Comparison of ENCODE assay signal across 8 cellular contexts in the genomic region with DNA sequence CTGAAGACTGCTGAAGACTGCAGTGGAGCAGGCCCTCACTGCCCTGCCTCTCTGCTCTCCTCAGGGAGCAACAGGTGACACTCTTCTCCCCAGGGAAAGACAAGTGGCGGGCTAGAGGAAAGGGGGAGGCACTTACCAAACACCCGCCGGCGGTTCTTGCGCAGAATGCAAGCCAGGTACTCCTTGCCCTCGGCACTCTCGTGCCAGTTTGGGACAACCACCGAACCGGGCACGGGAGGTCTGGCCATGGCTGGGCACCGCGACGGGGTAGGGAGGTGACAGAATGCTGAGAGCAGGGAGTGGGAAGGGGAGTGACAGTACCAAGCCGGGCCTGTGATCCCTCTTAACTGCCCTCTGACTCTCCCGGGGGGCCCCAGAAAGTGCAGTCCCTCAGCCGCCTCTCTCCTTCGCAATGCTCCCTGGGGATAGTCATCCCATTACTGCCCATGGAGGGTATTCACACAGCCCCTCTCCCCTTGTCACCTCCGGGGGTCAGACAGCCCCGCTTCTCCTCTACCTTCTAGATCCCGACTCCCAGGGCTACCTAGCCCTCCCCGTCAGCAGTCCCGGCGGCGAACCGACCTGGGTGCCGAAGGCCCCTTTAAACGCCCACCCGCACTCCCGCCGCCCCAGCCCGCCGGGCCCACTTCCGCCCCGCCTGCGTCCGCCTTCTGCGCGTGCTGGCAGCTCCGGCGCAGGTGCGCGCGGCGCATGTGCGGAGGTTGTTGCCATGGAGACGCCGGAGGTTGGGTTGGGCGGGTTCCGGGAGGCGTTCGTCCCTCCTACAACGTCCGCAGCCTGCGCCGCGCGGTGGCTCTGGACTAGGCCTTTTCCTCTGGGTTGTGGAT. TPM values are rescaled to one million over a fixed set of nuclear protein-coding genes. Genes with fewer than 3 reads are reported as not detected.
A peak's percentile ranks its signal among the peaks of the same experiment; 100 is the strongest.
DNase-seq lines count a peak whose midpoint lies in the region; ATAC-seq, FAIRE-seq and TF ChIP-seq lines count a peak whose summit lies in the region.

Gene CPLANE2 (minus strand): TSS at position 689 of the 848 bp plus-strand sequence. CDS start 441 bp downstream, at position 248.

- peak within 1 kb of the TSS; percentile 92 for H3K27ac Mint-ChIP-seq in CD8-positive, alpha-beta T cell

- H3K79me1 ChIP-seq in H1 (ENCODE audit: low read depth, low read length) = no peaks in the 10 kb centered on the region; the same call in 1 of the 2 replicates

- H2BK120ac ChIP-seq in H1 (replicated peaks; ENCODE audit: low read depth, low read length) = no peak within 1 kb of the TSS

- H3K18ac ChIP-seq in H1 (ENCODE audit: extremely low read depth, low read length) = no peak within 1 kb of the TSS; the same call in 1 of the 2 replicates

- peak within 1 kb of the TSS; percentile 74 for H3K56ac ChIP-seq in H1 (replicated peaks; ENCODE audit: insufficient read length, low read depth, low read length)

- H3K9me3 Mint-ChIP-seq in CD8-positive, alpha-beta T cell = no peaks in the 10 kb centered on the region

- peak; percentile 88 to 98 (median 96) for DNase-seq in CD8-positive, alpha-beta T cell
- DNase-seq in GM20000 (ENCODE audit: low spot score) (peak; percentile 97), HT-29 (ENCODE audit: low spot score) (peak; percentile 94), NK-92 (lab: John Stamatoyannopoulos, UW; ENCODE audit: unreplicated experiment) (peak; percentile 66), H1 (ENCODE audit: low read depth in 1 of 2, low spot score in 2 of 2) (peak; percentile 73 to 98), mesenteric fat pad (ENCODE audit: low spot score) (peak; percentile 97)
- peak; percentile 87 to 95 (median 94) for DNase-seq in activated CD8-positive, alpha-beta memory T cell treated with anti-CD3 and anti-CD28 coated beads for 48 hours (ENCODE audit: low read depth in 2 of 3, low spot score in 2 of 3)
- DNase-seq in stimulated activated CD8-positive, alpha-beta memory T cell treated with anti-CD3 and anti-CD28 coated beads, Interleukin-15, amount 100 ng/mL, for 24 hours (ENCODE audit: low read depth) = peak; percentile 96

- peaks cover 9% of the 10 kb centered on the region for H3K36me3 Mint-ChIP-seq in CD8-positive, alpha-beta T cell

- POLR2A ChIA-PET in CD8-positive, alpha-beta T cell (lab: Charles Lee) = interaction anchor here (0.6 to 2.3 kb wide), 7 partner anchors 11 to 389 kb away, joined by 3 to 13 read pairs (median 4); partner anchors contain the start of genes FBXO42 and SPEN
- POLR2A ChIA-PET in H1 (lab: Charles Lee; ENCODE audit: partially characterized antibody) = interaction anchor here (1.0 to 1.3 kb wide), 2 partner anchors 10 to 30 kb away, joined by 3 to 7 read pairs; no protein-coding TSS in a partner anchor

- no peak for TF ChIP-seq CTCF in CD8-positive, alpha-beta T cell (IDR thresholded peaks at IDR 0.05)
- no peak for TF ChIP-seq CTCF in GM20000 (IDR thresholded peaks at IDR 0.05; ENCODE audit: extremely low read depth, missing control alignments)
- no peak for TF ChIP-seq CTCF in H1 (IDR thresholded peaks at IDR 0.05; ENCODE audit: control extremely low read depth in 1 of 3, insufficient read depth in 1 of 3, low read depth in 1 of 3, low read length in 3 of 3)

- no peaks in the 10 kb centered on the region for H3K79me2 ChIP-seq in H1 (ENCODE audit: control insufficient read depth in 1 of 2, insufficient read depth in 2 of 2, low read length in 2 of 2)

- peak within 1 kb of the TSS; percentile 88 for H3K4me3 Mint-ChIP-seq in CD8-positive, alpha-beta T cell

- no peak for FAIRE-seq in H1 (lab: Jason Lieb, UNC)

- intact Hi-C loops in CD8-positive, alpha-beta T cell (cut with DNase I, micrococcal nuclease) = loop anchor here (1.0 to 10.0 kb wide), 11 partner anchors 19 to 622 kb away; partner anchors contain the start of genes FBXO42 (in 2 of the 2), SZRD1 (in 2 of the 2), DDI2 (in 1 of the 2) and NBPF1 (in 1 of the 2)

- TF ChIP-seq EP300 in H1 (IDR thresholded peaks at IDR 0.05; ENCODE audit: borderline replicate concordance in 1 of 2, low read depth in 2 of 2, low read length in 2 of 2) = peak in 1 of 2 experiments; percentile 19; a peak in 1 of 3 replicates

- peak within 1 kb of the TSS; percentile 5; the same call in 1 of the 2 replicates for H4K8ac ChIP-seq in H1 (ENCODE audit: extremely low read depth, insufficient read depth, low read length)

- no peak within 1 kb of the TSS for H2BK5ac ChIP-seq in H1 (ENCODE audit: low read depth, low read length)

- H3K9ac ChIP-seq in H1 (replicated peaks in 1 of 4; ENCODE audit: extremely low read depth in 1 of 4, low read depth in 3 of 4, low read length in 3 of 4) = peak within 1 kb of the TSS in 1 of 4 experiments; percentile 20; a peak in 2 of 7 replicates

- no peak within 1 kb of the TSS for H3K4ac ChIP-seq in H1 (replicated peaks; ENCODE audit: insufficient read length, low read depth, low read length)

- H2AFZ ChIP-seq in H1 (ENCODE audit: low read length) = peak within 1 kb of the TSS; percentile 79

- WGBS in H1 (ENCODE audit: extremely low coverage in 1 of 2, insufficient coverage in 1 of 2, insufficient read length in 1 of 2, insufficient replicate concordance in 2 of 2, low coverage in 1 of 2, low lambda C conversion rate in 2 of 2, missing lambda C conversion rate in 1 of 2), 2 experiments = 2% methylated on average over 46 of the region's 57 CpGs; no CpG with 5 or more reads in 1 of the 2 experiments

- H3K27me3 ChIP-seq in CD8-positive, alpha-beta T cell (ENCODE audit: insufficient read depth, low read length) = no peaks in the 10 kb centered on the region
- no peaks in the 10 kb centered on the region; a peak in 1 of 7 replicates for H3K27me3 ChIP-seq in H1 (replicated peaks in 1 of 4; ENCODE audit: control insufficient read depth in 3 of 4, extremely low read depth in 1 of 4, insufficient read depth in 3 of 4, low read length in 3 of 4)

- H3K4me1 Mint-ChIP-seq in CD8-positive, alpha-beta T cell (ENCODE audit: low read depth) = peaks cover 20% of the 10 kb centered on the region

- H3K36me3 ChIP-seq in CD8-positive, alpha-beta T cell (ENCODE audit: insufficient read depth, low read length) = no peaks in the 10 kb centered on the region
- H3K36me3 ChIP-seq in H1 (ENCODE audit: control insufficient read depth in 2 of 4, insufficient read depth in 4 of 4, low read length in 3 of 4) = no peaks in the 10 kb centered on the region

- peak within 1 kb of the TSS; percentile 19 for H4K91ac ChIP-seq in H1 (replicated peaks; ENCODE audit: insufficient read length, low read length)

- peak within 1 kb of the TSS; percentile 85 for H3K27ac ChIP-seq in CD8-positive, alpha-beta T cell (ENCODE audit: low read depth, low read length)
- no peak within 1 kb of the TSS for H3K27ac ChIP-seq in H1 (ENCODE audit: low read depth, low read length)

- TF ChIP-seq RAD21 in H1 (IDR thresholded peaks at IDR 0.05 in 1 of 2, conservative IDR thresholded peaks at IDR 0.05 in 1 of 2; ENCODE audit: low read depth in 2 of 2, low read length in 2 of 2) = no peak

- H3K23ac ChIP-seq in H1 (ENCODE audit: insufficient read length) = no peak within 1 kb of the TSS

- H2BK15ac ChIP-seq in H1 (ENCODE audit: low read length) = no peak within 1 kb of the TSS

- CTCF ChIA-PET in CD8-positive, alpha-beta T cell (lab: Charles Lee) = interaction anchor here (0.8 to 2.9 kb wide), 6 partner anchors 11 to 158 kb away, joined by 3 to 11 read pairs (median 4); partner anchors contain the start of gene FBXO42
- CTCF ChIA-PET in H1 (lab: Charles Lee; ENCODE audit: partially characterized antibody) = interaction anchor here (0.6 to 13.8 kb wide), 9 partner anchors 9 to 388 kb away, joined by 3 to 106 read pairs (median 5); no protein-coding TSS in a partner anchor

- peak in 1 of 2 experiments; percentile 20; a peak in 1 of 3 replicates for TF ChIP-seq POLR2A in H1 (IDR thresholded peaks at IDR 0.05; ENCODE audit: control extremely low read depth in 1 of 2, low read depth in 2 of 2, low read length in 2 of 2)

- no peak within 1 kb of the TSS for H3K14ac ChIP-seq in H1 (ENCODE audit: insufficient read length)

- no peak within 1 kb of the TSS for H4K5ac ChIP-seq in H1 (ENCODE audit: insufficient read length, low read depth, low read length)

- H3K23me2 ChIP-seq in H1 (ENCODE audit: low read depth, low read length) = peaks cover 6% of the 10 kb centered on the region

- H4K20me1 ChIP-seq in H1 (replicated peaks in 1 of 2; ENCODE audit: control insufficient read depth in 1 of 2, insufficient read depth in 2 of 2, low read length in 2 of 2) = no peaks in the 10 kb centered on the region

- H2BK12ac ChIP-seq in H1 (ENCODE audit: low read depth, low read length) = no peak within 1 kb of the TSS

- no peaks in the 10 kb centered on the region for H3K9me3 ChIP-seq in CD8-positive, alpha-beta T cell (ENCODE audit: low read length)
- no peaks in the 10 kb centered on the region for H3K9me3 ChIP-seq in H1 (ENCODE audit: insufficient read depth in 2 of 2, low read depth in 1 of 2, low read length in 1 of 2)

- no peak within 1 kb of the TSS for H2AK5ac ChIP-seq in H1 (ENCODE audit: low read depth, low read length)

- ATAC-seq in CD8-positive, alpha-beta T cell = peak; percentile 77

- H3K4me1 ChIP-seq in CD8-positive, alpha-beta T cell (ENCODE audit: insufficient read depth, low read length) = peaks cover 17% of the 10 kb centered on the region
- H3K4me1 ChIP-seq in H1 (replicated peaks in 1 of 4; ENCODE audit: control insufficient read depth in 3 of 4, insufficient read depth in 4 of 4, low read length in 3 of 4) = peaks cover 0 to 9% (median 3%) of the 10 kb centered on the region in 4 experiments; a peak in 6 of 7 replicates

- H3K4me2 ChIP-seq in H1 (ENCODE audit: insufficient read depth in 1 of 2, low read depth in 2 of 2, low read length in 2 of 2) = peak within 1 kb of the TSS; percentile 80 to 95

- peak within 1 kb of the TSS; percentile 88 for H3K4me3 ChIP-seq in CD8-positive, alpha-beta T cell (ENCODE audit: low read depth, low read length)
- H3K4me3 ChIP-seq in H1 (ENCODE audit: extremely low read depth in 1 of 4, insufficient read depth in 2 of 4, low read depth in 3 of 4, low read length in 4 of 4) = peak within 1 kb of the TSS; percentile 60 to 74 (median 72)

- H2BK20ac ChIP-seq in H1 (ENCODE audit: low read length) = no peak within 1 kb of the TSS

- no peaks in the 10 kb centered on the region for H3K27me3 Mint-ChIP-seq in CD8-positive, alpha-beta T cell (ENCODE audit: low read depth)

TF ChIP-seq in H1, 55 proteins besides CTCF, POLR2A, EP300 and RAD21 (continues in another document):
- TF ChIP-seq CREB1 (IDR thresholded peaks at IDR 0.05) (peak; percentile 80), PHF8 (conservative IDR thresholded peaks at IDR 0.05; ENCODE audit: low read depth, low read length) (no peak)

RNA-seq across cellular contexts. Expression of gene CPLANE2, which starts in this region (rescaled TPM):
- total RNA-seq in CD8-positive, alpha-beta T cell = 1 to 10 TPM; 5.2 to 5.6 TPM
- total RNA-seq in HT-29 (2014; rRNA removed; shearing (Covaris generic)) = 16.3 and 25.7 TPM in 2 replicates
- total RNA-seq in H1 (2021; fragmentation: NEBNext Ultra II Directional; extraction: Animal tissue kit (Norgen Biotek cat#: 25700)) = 2.5 and 2.7 TPM in 2 replicates
- 2.3 and 3.7 TPM in 2 replicates for polyA plus RNA-seq in H1 (2011; rRNA removed)
- polyA plus RNA-seq in H1 (2011; cell fraction: cytosol; rRNA removed) = 3.2 TPM
- 6.4 TPM for polyA plus RNA-seq in H1 (2011; cell fraction: nucleus; rRNA removed)
- 1.9 to 4.7 TPM (median 3.3 TPM) in 4 replicates for polyA plus RNA-seq in H1 (2012, experiment 1 of 2)
- polyA plus RNA-seq in H1 (2012, experiment 2 of 2) = 7.6 TPM
- polyA plus RNA-seq in H1 (2013, experiment 1 of 2) = 1.1 TPM
- polyA plus RNA-seq in H1 (2013, experiment 2 of 2) = 1.1 TPM
- polyA minus RNA-seq in H1 (2011; rRNA and poly(A)+ RNA removed) = 1.8 and 3.0 TPM in 2 replicates
- polyA minus RNA-seq in H1 (2011; cell fraction: cytosol; rRNA and poly(A)+ RNA removed) = 3.4 TPM
- polyA minus RNA-seq in H1 (2011; cell fraction: nucleus; rRNA and poly(A)+ RNA removed) = 1.9 TPM
- total RNA-seq in mesenteric fat pad = 1.9 TPM
